In genomic region chr16:27169511-27170071, GRCh38 we compare ENCODE assay signal across 1 cellular context.
TF ChIP-seq lines count a peak whose summit lies in the region.

No MANE protein-coding gene starts in this region.

TF ChIP-seq in neural cell, 6 proteins besides CTCF, POLR2A, EP300 and RAD21:
- TF ChIP-seq REST (IDR thresholded peaks at IDR 0.05; ENCODE audit: borderline replicate concordance) (no peak), TAF1 (IDR thresholded peaks at IDR 0.05; ENCODE audit: low read depth) (no peak), POLR2AphosphoS5 (IDR thresholded peaks at IDR 0.05) (no peak), EZH2 (IDR thresholded peaks at IDR 0.05; ENCODE audit: borderline replicate concordance, insufficient read depth, low read length, poor library complexity, severe bottlenecking) (no peak), MXI1 (conservative IDR thresholded peaks at IDR 0.05; ENCODE audit: poor library complexity, severe bottlenecking) (no peak)
